In the genomic region with DNA sequence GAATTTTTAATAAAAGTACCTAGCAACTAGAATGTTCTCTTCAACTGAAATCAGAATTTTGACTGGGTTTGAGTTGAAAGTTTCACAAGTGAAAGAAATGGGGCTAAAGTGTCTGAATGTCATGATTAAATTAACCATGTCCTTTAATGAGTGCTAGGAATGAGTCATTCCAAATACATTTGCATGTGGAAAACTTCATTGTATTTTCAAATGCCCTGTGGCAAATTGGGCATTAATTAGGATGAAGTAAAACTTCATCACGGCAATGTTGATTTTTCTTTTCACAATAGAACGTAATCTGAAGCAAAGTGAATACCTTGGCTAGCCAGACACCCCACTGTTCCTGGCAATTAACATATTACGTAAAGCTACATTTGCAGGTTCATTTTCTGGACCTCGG, we compare ENCODE assay signal across 22 cellular contexts.
A peak's percentile ranks its signal among the peaks of the same experiment; 100 is the strongest.
DNase-seq lines count a peak whose midpoint lies in the region; ATAC-seq and TF ChIP-seq lines count a peak whose summit lies in the region.
"Had no signal": no experiment of that assay in that cellular context is flagged by ENCODE, and none has a peak within 500 bp of the region (broad histone marks: within the 10 kb centered on the region; RNA-seq: fewer than 3 reads in every experiment).

No MANE protein-coding gene starts in this region.

- H3K36me3 ChIP-seq in HAP-1 (replicated peaks) (no peaks in the 10 kb centered on the region), parathyroid adenoma (ENCODE audit: control insufficient read depth, insufficient read depth, low read length) (no peaks in the 10 kb centered on the region)
- H3K36me3 ChIP-seq: BE2C had no signal

- no peak overlapping the region for H3K9ac ChIP-seq in parathyroid adenoma
- H3K9ac ChIP-seq: BLaER1 treated with 17β-estradiol and CSF1 and Interleukin-3, amounts not matched to agents 10 nM and 100 nM had no signal

- no peak overlapping the region for H3K4me2 ChIP-seq in parathyroid adenoma (ENCODE audit: low read length)
- H3K4me2 ChIP-seq: A549; BLaER1 treated with 17β-estradiol and CSF1 and Interleukin-3, amounts not matched to agents 10 nM and 100 nM had no signal

- no peak overlapping the region for H3K4me3 ChIP-seq in HAP-1
- no peak overlapping the region for H3K4me3 ChIP-seq in parathyroid adenoma (ENCODE audit: low read depth, low read length)
- H3K4me3 ChIP-seq: A549; BLaER1 treated with 17β-estradiol and CSF1 and Interleukin-3, amounts not matched to agents 10 nM and 100 nM had no signal

- ATAC-seq in GM21381 (IDR thresholded peaks at IDR 0.05; ENCODE audit: unreplicated experiment) = no peak
- ATAC-seq: A549, HCT116 had no signal

- peak overlapping the region; percentile 21 for H3K27ac ChIP-seq in parathyroid adenoma
- H3K27ac ChIP-seq: A549; BLaER1 treated with 17β-estradiol and CSF1 and Interleukin-3, amounts not matched to agents 10 nM and 100 nM had no signal

- H3K27me3 ChIP-seq in HAP-1 (ENCODE audit: low read depth) = no peaks in the 10 kb centered on the region
- H3K27me3 ChIP-seq in parathyroid adenoma (ENCODE audit: control insufficient read depth, insufficient read depth, low read length) = no peaks in the 10 kb centered on the region
- H3K27me3 ChIP-seq: BE2C; BLaER1 treated with 17β-estradiol and CSF1 and Interleukin-3, amounts not matched to agents 10 nM and 100 nM had no signal

- TF ChIP-seq CTCF in parathyroid adenoma (IDR thresholded peaks at IDR 0.05) = no peak

- no peaks in the 10 kb centered on the region for H3K9me3 ChIP-seq in HAP-1
- no peaks in the 10 kb centered on the region for H3K9me3 ChIP-seq in parathyroid adenoma (ENCODE audit: control insufficient read depth, low read length)
- H3K9me3 ChIP-seq: A549, BE2C had no signal

- in situ Hi-C loops in HAP-1 (cut with MboI; ENCODE audit: low sequenced_read_pairs) = no loop called here

- no peak overlapping the region for H2AFZ ChIP-seq in parathyroid adenoma

- H3K79me2 ChIP-seq in parathyroid adenoma = peaks cover 12% of the 10 kb centered on the region

- DNase-seq in HAP-1 (ENCODE audit: low spot score in 2 of 2) (peak; percentile 24 to 60), astrocyte of the hippocampus (ENCODE audit: low read depth, low spot score) (peak; percentile 28), renal cortical epithelial cell (ENCODE audit: low read depth) (peak; percentile 40), HuH-7 (ENCODE audit: low spot score) (no peak), NCI-H510A (lab: John Stamatoyannopoulos, UW) (no peak)
- DNase-seq: 8988T; ACHN; AML-193; BE2C; CD4-positive, alpha-beta T cell; CD8-positive, alpha-beta memory T cell; DMS 273 treated with DMSO at 0.1 percent for 48 hours; DMS79; EL; GDM1; H7; HFFc6 had no signal

- H3K4me1 ChIP-seq in HAP-1 (peaks cover 14% of the 10 kb centered on the region), parathyroid adenoma (peaks cover 63% of the 10 kb centered on the region)
- H3K4me1 ChIP-seq: A549, BE2C had no signal

Comparison
In these comparisons a context has a peak if more than half of its experiments do, and no peak if none do; other contexts are left out.
1. DNase-seq: peak in HAP-1 (2 of 2), astrocyte of the hippocampus (single experiment) and renal cortical epithelial cell (single experiment); none in HuH-7 (single experiment) and NCI-H510A (single experiment).